In genomic region chrX:80810365-80810978, GRCh38 we compare ENCODE assay signal across 8 cellular contexts. TPM values are rescaled to one million over a fixed set of nuclear protein-coding genes. Genes with fewer than 3 reads are reported as not detected.
DNase-seq lines count a peak whose midpoint lies in the region; ATAC-seq and TF ChIP-seq lines count a peak whose summit lies in the region.

No MANE protein-coding gene starts in this region.

- no peaks in the 10 kb centered on the region for H3K27me3 ChIP-seq in CD8-positive, alpha-beta T cell (ENCODE audit: insufficient read depth, low read length)
- H3K27me3 ChIP-seq in MM.1S (replicated peaks; ENCODE audit: insufficient read depth, low read length): no peaks in the 10 kb centered on the region
- H3K27me3 ChIP-seq in naive thymus-derived CD4-positive, alpha-beta T cell (ENCODE audit: control insufficient read depth in 2 of 2, insufficient read depth in 2 of 2, low read length in 2 of 2): no peaks in the 10 kb centered on the region

- H3K27ac ChIP-seq in CD8-positive, alpha-beta T cell (ENCODE audit: low read depth, low read length): peak overlapping the region; percentile 87
- H3K27ac ChIP-seq in MM.1S (ENCODE audit: low read length) (peak overlapping the region; percentile 44; the same call in 1 of the 2 replicates), coronary artery (peak overlapping the region; percentile 17 to 62)
- H3K27ac ChIP-seq in naive thymus-derived CD4-positive, alpha-beta T cell (ENCODE audit: low read depth, low read length): peak overlapping the region; percentile 84

- H2AFZ ChIP-seq in MM.1S (ENCODE audit: low read length): peak overlapping the region; percentile 74

- H3K4me1 ChIP-seq in CD8-positive, alpha-beta T cell (ENCODE audit: insufficient read depth, low read length): peaks cover 28% of the 10 kb centered on the region
- H3K4me1 ChIP-seq in MM.1S (ENCODE audit: low read length): peaks cover 10% of the 10 kb centered on the region; the same call in 1 of the 2 replicates
- peaks cover 8 to 21% of the 10 kb centered on the region in 2 donors for H3K4me1 ChIP-seq in naive thymus-derived CD4-positive, alpha-beta T cell (ENCODE audit: control insufficient read depth in 2 of 2, insufficient read depth in 2 of 2, low read length in 2 of 2)

- H3K36me3 ChIP-seq in CD8-positive, alpha-beta T cell (ENCODE audit: insufficient read depth, low read length): no peaks in the 10 kb centered on the region
- H3K36me3 ChIP-seq in MM.1S (replicated peaks; ENCODE audit: insufficient read depth, low read length): no peaks in the 10 kb centered on the region
- no peaks in the 10 kb centered on the region for H3K36me3 ChIP-seq in naive thymus-derived CD4-positive, alpha-beta T cell (ENCODE audit: control insufficient read depth in 2 of 3, insufficient read depth in 3 of 3, low read length in 3 of 3)

- peak overlapping the region; percentile 63 for H3K4me2 ChIP-seq in MM.1S (ENCODE audit: low read depth, low read length)

- H3K36me3 Mint-ChIP-seq in CD8-positive, alpha-beta T cell: peaks cover 10% of the 10 kb centered on the region
- peaks cover 0 to 4% (median 0%) of the 10 kb centered on the region in 5 donors for H3K36me3 Mint-ChIP-seq in naive thymus-derived CD4-positive, alpha-beta T cell

- H3K4me3 Mint-ChIP-seq in CD8-positive, alpha-beta T cell: peak overlapping the region; percentile 97
- H3K4me3 Mint-ChIP-seq in naive thymus-derived CD4-positive, alpha-beta T cell: peak overlapping the region; percentile 81 to 96 (median 94)

- no peak for DNase-seq in CD8-positive, alpha-beta T cell
- DNase-seq in MM.1S (no peak), coronary artery (ENCODE audit: low spot score) (no peak), GDM1 (lab: John Stamatoyannopoulos, UW) (no peak), GM03348 (ENCODE audit: low spot score) (no peak)
- no peak for DNase-seq in naive thymus-derived CD4-positive, alpha-beta T cell

- no peak for TF ChIP-seq CTCF in CD8-positive, alpha-beta T cell (IDR thresholded peaks at IDR 0.05)
- no peak for TF ChIP-seq CTCF in MM.1S (IDR thresholded peaks at IDR 0.05; ENCODE audit: low read length)
- TF ChIP-seq CTCF in coronary artery (IDR thresholded peaks at IDR 0.05): no peak

- ATAC-seq in CD8-positive, alpha-beta T cell: no peak
- no peak for ATAC-seq in naive thymus-derived CD4-positive, alpha-beta T cell
- no peak for ATAC-seq in esophagus mucosa
- no peak for ATAC-seq in GM18870 (IDR thresholded peaks at IDR 0.05; ENCODE audit: unreplicated experiment)

- intact Hi-C loops in CD8-positive, alpha-beta T cell (cut with DNase I, micrococcal nuclease): loop anchor here (1.0 to 5.0 kb wide), 4 partner anchors 37 to 392 kb away; partner anchors contain the start of gene SH3BGRL (in 1 of the 2)
- intact Hi-C loops in naive thymus-derived CD4-positive, alpha-beta T cell (cut with micrococcal nuclease): loop anchor here in 1 of 2 donors (2.0 to 10.0 kb wide), 3 partner anchors 37 to 564 kb away; no protein-coding TSS in a partner anchor

- CTCF ChIA-PET in CD8-positive, alpha-beta T cell (lab: Charles Lee): interaction anchor here (2.4 kb wide), 1 partner anchor 12 kb away, joined by 9 read pairs; no protein-coding TSS in a partner anchor
- CTCF ChIA-PET in naive thymus-derived CD4-positive, alpha-beta T cell (lab: Charles Lee): interaction anchor here (0.6 kb wide), 1 partner anchor 310 kb away, joined by 4 read pairs; no protein-coding TSS in a partner anchor

- H4K20me1 ChIP-seq in MM.1S (ENCODE audit: insufficient read depth, low read length): no peaks in the 10 kb centered on the region

- H3K27me3 Mint-ChIP-seq in CD8-positive, alpha-beta T cell (ENCODE audit: low read depth): no peaks in the 10 kb centered on the region
- H3K27me3 Mint-ChIP-seq in naive thymus-derived CD4-positive, alpha-beta T cell: peaks cover 0 to 4% (median 0%) of the 10 kb centered on the region in 5 donors

- peak overlapping the region; percentile 96 for H3K4me3 ChIP-seq in CD8-positive, alpha-beta T cell (ENCODE audit: low read depth, low read length)
- H3K4me3 ChIP-seq in MM.1S (ENCODE audit: low read length): peak overlapping the region; percentile 71
- H3K4me3 ChIP-seq in coronary artery: peak overlapping the region; percentile 80
- H3K4me3 ChIP-seq in naive thymus-derived CD4-positive, alpha-beta T cell (ENCODE audit: low read length): peak overlapping the region; percentile 65

- H3K9me2 ChIP-seq in MM.1S (replicated peaks; ENCODE audit: insufficient read depth, low read length): no peaks in the 10 kb centered on the region

- H3K27ac Mint-ChIP-seq in CD8-positive, alpha-beta T cell: peak overlapping the region; percentile 94
- H3K27ac Mint-ChIP-seq in naive thymus-derived CD4-positive, alpha-beta T cell: peak overlapping the region; percentile 42 to 99 (median 96)

- no peaks in the 10 kb centered on the region for H3K9me3 Mint-ChIP-seq in CD8-positive, alpha-beta T cell
- peaks cover 0 to 6% (median 0%) of the 10 kb centered on the region in 11 donors for H3K9me3 Mint-ChIP-seq in naive thymus-derived CD4-positive, alpha-beta T cell

- peak overlapping the region; percentile 71; the same call in 1 of the 2 replicates for H3K9ac ChIP-seq in MM.1S (ENCODE audit: low read length)

- POLR2A ChIA-PET in CD8-positive, alpha-beta T cell (lab: Charles Lee): interaction anchor here (1.1 to 2.0 kb wide), 2 partner anchors 310 to 391 kb away, joined by 6 to 9 read pairs; partner anchors contain the start of genes HMGN5 and SH3BGRL
- POLR2A ChIA-PET in naive thymus-derived CD4-positive, alpha-beta T cell (lab: Charles Lee): interaction anchor here (0.8 to 2.1 kb wide), 2 partner anchors 391 to 1702 kb away, joined by 3 to 13 read pairs; partner anchors contain the start of genes HMGN5 and SH3BGRL

- no peaks in the 10 kb centered on the region for H3F3A ChIP-seq in MM.1S (ENCODE audit: insufficient read depth, low read length)

- no peaks in the 10 kb centered on the region for H3K9me3 ChIP-seq in CD8-positive, alpha-beta T cell (ENCODE audit: low read length)
- H3K9me3 ChIP-seq in MM.1S (replicated peaks; ENCODE audit: insufficient read depth, low read length): no peaks in the 10 kb centered on the region
- H3K9me3 ChIP-seq in naive thymus-derived CD4-positive, alpha-beta T cell (ENCODE audit: control insufficient read depth in 2 of 3, low read length in 3 of 3): no peaks in the 10 kb centered on the region

- peaks cover 33% of the 10 kb centered on the region for H3K4me1 Mint-ChIP-seq in CD8-positive, alpha-beta T cell (ENCODE audit: low read depth)
- peaks cover 5 to 43% (median 26%) of the 10 kb centered on the region in 7 donors for H3K4me1 Mint-ChIP-seq in naive thymus-derived CD4-positive, alpha-beta T cell

- peaks cover 20% of the 10 kb centered on the region for H3K79me2 ChIP-seq in MM.1S (ENCODE audit: low read length)

RNA-seq across cellular contexts. Expression of gene BRWD3, which starts 0.8 kb away (rescaled TPM):
- total RNA-seq in CD8-positive, alpha-beta T cell: 10 to 100 TPM; 34.1 to 38.7 TPM
- 10 to 100 TPM; 31.9 to 42.0 (median 38.5) TPM for total RNA-seq in naive thymus-derived CD4-positive, alpha-beta T cell
- 1 to 10 TPM; 2.0 to 2.7 TPM for polyA plus RNA-seq in naive thymus-derived CD4-positive, alpha-beta T cell
- 14.0 TPM for total RNA-seq in esophagus mucosa
